Comparison of ENCODE assay signal across 17 cellular contexts in the genomic region with DNA sequence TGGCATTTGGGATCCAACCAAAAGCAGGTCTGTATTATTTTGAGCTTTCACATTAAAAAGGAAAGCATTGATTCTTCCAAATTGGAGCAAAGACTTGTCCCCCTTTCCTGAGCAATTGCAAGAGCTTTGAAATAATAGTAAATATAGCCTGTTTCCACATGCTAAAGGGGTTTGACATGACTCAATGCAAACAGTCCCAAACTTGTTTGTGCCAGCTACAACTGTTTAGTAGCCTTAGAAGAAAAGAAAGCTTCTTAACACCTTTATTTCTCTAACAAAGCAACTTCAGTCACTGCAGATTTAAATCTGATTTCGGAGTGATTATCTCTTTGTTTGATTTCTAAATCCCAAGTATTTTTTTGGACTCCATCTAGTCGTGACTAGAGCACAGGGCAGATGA.
A peak's percentile ranks its signal among the peaks of the same experiment; 100 is the strongest.
DNase-seq lines count a peak whose midpoint lies in the region; ATAC-seq and TF ChIP-seq lines count a peak whose summit lies in the region.
"Had no signal": no experiment of that assay in that cellular context is flagged by ENCODE, and none has a peak within 500 bp of the region (broad histone marks: within the 10 kb centered on the region; RNA-seq: fewer than 3 reads in every experiment).

No MANE protein-coding gene starts in this region.

- H3K9me3 ChIP-seq in PC-3 (ENCODE audit: low read length) (no peaks in the 10 kb centered on the region), RWPE2 (ENCODE audit: severe bottlenecking) (no peaks in the 10 kb centered on the region)
- H3K9me3 ChIP-seq: Caco-2, HAP-1 had no signal

- H2AFZ ChIP-seq in PC-3 (ENCODE audit: low read length), result no peak overlapping the region
- H2AFZ ChIP-seq: GM23248 had no signal

- H3K4me3 ChIP-seq in PC-3 (ENCODE audit: low read length) (no peak overlapping the region), RWPE2 (ENCODE audit: severe bottlenecking) (no peak overlapping the region)
- H3K4me3 ChIP-seq: GM23248, HAP-1 had no signal

- intact Hi-C loops in PC-3 (cut with micrococcal nuclease), result no loop called here

- no peak overlapping the region for H3K4me2 ChIP-seq in PC-3 (ENCODE audit: low read length)

- H3K27ac ChIP-seq in PC-3 (ENCODE audit: low read length) (no peak overlapping the region), RWPE2 (ENCODE audit: poor library complexity, severe bottlenecking) (no peak overlapping the region), foreskin keratinocyte (no peak overlapping the region)
- H3K27ac ChIP-seq: C4-2B, GM23248 had no signal

- CTCF ChIA-PET in PC-3 (lab: Charles Lee), result no interaction called here

- no peaks in the 10 kb centered on the region for H3K27me3 ChIP-seq in PC-3 (ENCODE audit: low read length)
- H3K27me3 ChIP-seq in RWPE2 (ENCODE audit: insufficient read depth, poor library complexity, severe bottlenecking), result no peaks in the 10 kb centered on the region
- H3K27me3 ChIP-seq in foreskin keratinocyte, result no peaks in the 10 kb centered on the region

- H3K36me3 ChIP-seq in PC-3 (ENCODE audit: low read depth, low read length) (no peaks in the 10 kb centered on the region), RWPE2 (ENCODE audit: low read depth) (no peaks in the 10 kb centered on the region)
- H3K36me3 ChIP-seq: HAP-1 had no signal

- no peak for TF ChIP-seq CTCF in PC-3 (conservative IDR thresholded peaks at IDR 0.05; ENCODE audit: low read depth, low read length)
- TF ChIP-seq CTCF in RWPE2 (IDR thresholded peaks at IDR 0.05; ENCODE audit: poor library complexity, severe bottlenecking), result no peak
- no peak for TF ChIP-seq CTCF in foreskin keratinocyte (conservative IDR thresholded peaks at IDR 0.05)

- H3K79me2 ChIP-seq in PC-3 (ENCODE audit: low read length), result no peaks in the 10 kb centered on the region

- no TSS peak for BruUV-seq in PC-3 (replicated peaks; lab: Mats Ljungman, UMichigan)

- no peaks in the 10 kb centered on the region for H3K9me2 ChIP-seq in PC-3 (replicated peaks; ENCODE audit: low read length)

- H3K9ac ChIP-seq in PC-3 (ENCODE audit: low read length), result no peak overlapping the region
- H3K9ac ChIP-seq: GM23248 had no signal

- POLR2A ChIA-PET in PC-3 (lab: Charles Lee; ENCODE audit: unreplicated experiment), result no interaction called here

- no peaks in the 10 kb centered on the region for H4K20me1 ChIP-seq in PC-3 (ENCODE audit: low read length)

- H3F3A ChIP-seq in PC-3 (ENCODE audit: low read length, unreplicated experiment), result no peaks in the 10 kb centered on the region

- ATAC-seq in PC-3, result peak; percentile 49
- ATAC-seq in RWPE2 (ENCODE audit: low read depth), result peak; percentile 63; the same call in 2 of the 3 replicates
- ATAC-seq in foreskin keratinocyte, result peak; percentile 58
- ATAC-seq in left lobe of liver, result no peak

- peaks cover 15% of the 10 kb centered on the region; the same call in 1 of the 2 replicates for H3K4me1 ChIP-seq in PC-3 (ENCODE audit: insufficient read depth, low read length)
- peaks cover 17% of the 10 kb centered on the region for H3K4me1 ChIP-seq in RWPE2 (ENCODE audit: insufficient read depth, poor library complexity, severe bottlenecking)
- H3K4me1 ChIP-seq in foreskin keratinocyte, result peaks cover 19% of the 10 kb centered on the region
- H3K4me1 ChIP-seq: Caco-2 had no signal

- peak; percentile 20 for DNase-seq in PC-3
- DNase-seq in RWPE2 (ENCODE audit: low spot score), result no peak
- peak; percentile 32 to 35 for DNase-seq in foreskin keratinocyte
- peak; percentile 23 for DNase-seq in renal cortical epithelial cell (ENCODE audit: low read depth)
- no peak for DNase-seq in left lobe of liver (ENCODE audit: low spot score)
- DNase-seq in SW 1271 (lab: John Stamatoyannopoulos, UW), result no peak
- no peak for DNase-seq in inferior parietal cortex (ENCODE audit: extremely low spot score)
- DNase-seq: ACHN; AML-193; Caco-2; CD4-positive, alpha-beta T cell; DMS153; DMS79; GDM1; GM23248 had no signal

Comparison
In these comparisons a context has a peak if more than half of its experiments do, and no peak if none do; other contexts are left out.
1. DNase-seq: peak in PC-3 (single experiment), foreskin keratinocyte (2 of 2) and renal cortical epithelial cell (single experiment); none in RWPE2 (single experiment), left lobe of liver (single experiment), SW 1271 (0 of 2) and inferior parietal cortex (single experiment).